9 cellular contexts compared by ENCODE assay signal in genomic region chr4:113293043-113293560, GRCh38.
A peak's percentile ranks its signal among the peaks of the same experiment; 100 is the strongest.
DNase-seq lines count a peak whose midpoint lies in the region; ATAC-seq and TF ChIP-seq lines count a peak whose summit lies in the region.
"Had no signal": no experiment of that assay in that cellular context is flagged by ENCODE, and none has a peak within 500 bp of the region (broad histone marks: within the 10 kb centered on the region; RNA-seq: fewer than 3 reads in every experiment).

No MANE protein-coding gene starts in this region.

- no peaks in the 10 kb centered on the region for H3K36me3 Mint-ChIP-seq in endothelial cell (ENCODE audit: low read depth, unreplicated experiment)

- no peaks in the 10 kb centered on the region for H3K4me1 Mint-ChIP-seq in endothelial cell (ENCODE audit: unreplicated experiment)

- intact Hi-C loops in lower lobe of right lung (cut with DNase I): no loop called here

- ATAC-seq in lower lobe of right lung: peak; percentile 66 to 76

- no peak overlapping the region for H3K27ac ChIP-seq in HUES6 (ENCODE audit: low read depth, low read length)
- H3K27ac ChIP-seq in lower lobe of right lung: peak overlapping the region; percentile 72
- peak overlapping the region; percentile 89 for H3K27ac ChIP-seq in stomach smooth muscle (ENCODE audit: low read length)

- H3K27me3 Mint-ChIP-seq in endothelial cell (ENCODE audit: unreplicated experiment): peaks cover 2% of the 10 kb centered on the region

- no peaks in the 10 kb centered on the region for H3K27me3 ChIP-seq in HUES6 (ENCODE audit: control insufficient read depth, insufficient read depth, low read length)
- H3K27me3 ChIP-seq in endocrine pancreas (ENCODE audit: control insufficient read depth, insufficient read depth, low read length): no peaks in the 10 kb centered on the region
- no peaks in the 10 kb centered on the region for H3K27me3 ChIP-seq in lower lobe of right lung (ENCODE audit: low read depth)
- no peaks in the 10 kb centered on the region for H3K27me3 ChIP-seq in stomach smooth muscle (ENCODE audit: control insufficient read depth in 1 of 2, insufficient read depth in 2 of 2, low read length in 2 of 2)
- no peaks in the 10 kb centered on the region for H3K27me3 ChIP-seq in H7 (ENCODE audit: control insufficient read depth, insufficient read depth, low read length)

- H3K4me3 Mint-ChIP-seq in endothelial cell (ENCODE audit: unreplicated experiment): no peak overlapping the region

- CTCF ChIA-PET in HEK293T (lab: Yijun Ruan, JAX): interaction anchor here (0.6 kb wide), 1 partner anchor 487 kb away, joined by 3 read pairs; no protein-coding TSS in a partner anchor

- peaks cover 35% of the 10 kb centered on the region for H3K4me1 ChIP-seq in HUES6 (ENCODE audit: control insufficient read depth, insufficient read depth, low read length)
- H3K4me1 ChIP-seq in endocrine pancreas (ENCODE audit: control insufficient read depth, insufficient read depth, low read length): no peaks in the 10 kb centered on the region
- no peaks in the 10 kb centered on the region for H3K4me1 ChIP-seq in lower lobe of right lung
- peaks cover 24% of the 10 kb centered on the region for H3K4me1 ChIP-seq in stomach smooth muscle (ENCODE audit: control insufficient read depth, insufficient read depth, low read length)

- H3K27ac Mint-ChIP-seq in endothelial cell (ENCODE audit: unreplicated experiment): no peak overlapping the region

- H3K9me3 Mint-ChIP-seq in endothelial cell (ENCODE audit: unreplicated experiment): no peaks in the 10 kb centered on the region

- peak overlapping the region; percentile 36 for H3K9ac ChIP-seq in HUES6 (ENCODE audit: low read length)
- H3K9ac ChIP-seq in endocrine pancreas (ENCODE audit: control insufficient read depth, insufficient read depth, low read length): no peak overlapping the region
- H3K9ac ChIP-seq in stomach smooth muscle (ENCODE audit: low read length in 2 of 2): peak overlapping the region; percentile 52 to 66

- H3K36me3 ChIP-seq in HUES6 (ENCODE audit: control insufficient read depth, insufficient read depth, low read length) (peaks cover 15% of the 10 kb centered on the region), endocrine pancreas (ENCODE audit: control insufficient read depth, insufficient read depth, low read length) (no peaks in the 10 kb centered on the region), lower lobe of right lung (no peaks in the 10 kb centered on the region), stomach smooth muscle (ENCODE audit: control insufficient read depth in 2 of 2, insufficient read depth in 2 of 2, low read length in 2 of 2) (no peaks in the 10 kb centered on the region), H7 (replicated peaks; ENCODE audit: control insufficient read depth, insufficient read depth, low read length) (no peaks in the 10 kb centered on the region; the same call in 1 of the 2 replicates)

- H3K4me3 ChIP-seq in HUES6 (ENCODE audit: low read depth, low read length) (peak overlapping the region; percentile 24), endocrine pancreas (ENCODE audit: control insufficient read depth, insufficient read depth, low read length) (peak overlapping the region; percentile 56), lower lobe of right lung (peak overlapping the region; percentile 32), stomach smooth muscle (ENCODE audit: low read length in 2 of 2) (peak overlapping the region; percentile 58 to 70), H7 (ENCODE audit: insufficient read depth, low read depth, low read length) (no peak overlapping the region)

- TF ChIP-seq CTCF in lower lobe of right lung (IDR thresholded peaks at IDR 0.05) (no peak), endothelial cell (IDR thresholded peaks at IDR 0.05; ENCODE audit: unreplicated experiment) (no peak)

- DNase-seq in lower lobe of right lung (no peak), H7 (no peak), endothelial cell (ENCODE audit: low spot score) (no peak), DMS153 treated with DMSO at 0.1 percent for 48 hours (lab: John Stamatoyannopoulos, UW; ENCODE audit: unreplicated experiment) (no peak), HEK293T (ENCODE audit: extremely low spot score) (no peak)
- DNase-seq: activated naive CD4-positive, alpha-beta T cell treated with anti-CD3 and anti-CD28 coated beads, Interleukin-2, amount 50 U/mL, for 16 hours had no signal

- no peaks in the 10 kb centered on the region for H3K9me3 ChIP-seq in HUES6 (ENCODE audit: control insufficient read depth, insufficient read depth, low read depth, low read length)
- H3K9me3 ChIP-seq in endocrine pancreas (ENCODE audit: control insufficient read depth, low read length): no peaks in the 10 kb centered on the region
- H3K9me3 ChIP-seq in lower lobe of right lung: no peaks in the 10 kb centered on the region
- no peaks in the 10 kb centered on the region for H3K9me3 ChIP-seq in stomach smooth muscle (ENCODE audit: control insufficient read depth in 2 of 2, low read length in 2 of 2)

- POLR2A ChIA-PET in HEK293T (lab: Yijun Ruan, JAX): no interaction called here

TF ChIP-seq in HEK293T, 16 proteins besides CTCF, POLR2A, EP300 and RAD21:
- TF ChIP-seq CTBP1 (IDR thresholded peaks at IDR 0.05; ENCODE audit: borderline replicate concordance): no peak
- TF ChIP-seq ELF4 (IDR thresholded peaks at IDR 0.05): no peak
- no peak for TF ChIP-seq L3MBTL2 (conservative IDR thresholded peaks at IDR 0.05)
- no peak for TF ChIP-seq NFRKB (IDR thresholded peaks at IDR 0.05)
- TF ChIP-seq BHLHE40 (IDR thresholded peaks at IDR 0.05; ENCODE audit: borderline replicate concordance): no peak
- TF ChIP-seq FOXK2 (IDR thresholded peaks at IDR 0.05): no peak
- no peak for TF ChIP-seq ARNT (IDR thresholded peaks at IDR 0.05)
- TF ChIP-seq ZNF384 (IDR thresholded peaks at IDR 0.05): no peak
- TF ChIP-seq, protein P1, sequence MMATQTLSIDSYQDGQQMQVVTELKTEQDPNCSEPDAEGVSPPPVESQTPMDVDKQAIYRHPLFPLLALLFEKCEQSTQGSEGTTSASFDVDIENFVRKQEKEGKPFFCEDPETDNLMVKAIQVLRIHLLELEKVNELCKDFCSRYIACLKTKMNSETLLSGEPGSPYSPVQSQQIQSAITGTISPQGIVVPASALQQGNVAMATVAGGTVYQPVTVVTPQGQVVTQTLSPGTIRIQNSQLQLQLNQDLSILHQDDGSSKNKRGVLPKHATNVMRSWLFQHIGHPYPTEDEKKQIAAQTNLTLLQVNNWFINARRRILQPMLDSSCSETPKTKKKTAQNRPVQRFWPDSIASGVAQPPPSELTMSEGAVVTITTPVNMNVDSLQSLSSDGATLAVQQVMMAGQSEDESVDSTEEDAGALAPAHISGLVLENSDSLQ (IDR thresholded peaks at IDR 0.05): no peak
- TF ChIP-seq FOXA1 (IDR thresholded peaks at IDR 0.05): no peak
- TF ChIP-seq FOXM1 (IDR thresholded peaks at IDR 0.05; ENCODE audit: borderline replicate concordance): no peak
- no peak for TF ChIP-seq SUZ12 (IDR thresholded peaks at IDR 0.05)
- TF ChIP-seq LEF1 (IDR thresholded peaks at IDR 0.05; ENCODE audit: borderline replicate concordance): no peak
- no peak for TF ChIP-seq SP1 (IDR thresholded peaks at IDR 0.05)
- no peak for TF ChIP-seq TARDBP (IDR thresholded peaks at IDR 0.05)
- no peak for TF ChIP-seq HDGF (IDR thresholded peaks at IDR 0.05; ENCODE audit: borderline replicate concordance)
